8 cellular contexts compared by ENCODE assay signal in genomic region chr2:26244479-26245230, GRCh38. TPM values are rescaled to one million over a fixed set of nuclear protein-coding genes. Genes with fewer than 3 reads are reported as not detected.
A peak's percentile ranks its signal among the peaks of the same experiment; 100 is the strongest.
DNase-seq lines count a peak whose midpoint lies in the region; ATAC-seq and TF ChIP-seq lines count a peak whose summit lies in the region.

Gene HADHA, minus strand, starts transcription at chr2:26244632. Its CDS starts 36 bp downstream, at chr2:26244596.
Gene HADHB, plus strand, starts transcription at chr2:26244939. Its CDS starts 9,316 bp downstream, at chr2:26254255.

- H3K9me3 ChIP-seq in ovary = no peaks in the 10 kb centered on the region
- H3K9me3 ChIP-seq in thyroid gland = no peaks in the 10 kb centered on the region

- peaks cover 61% of the 10 kb centered on the region for H3K4me1 Mint-ChIP-seq in activated naive CD8-positive, alpha-beta T cell (ENCODE audit: low read depth)

- TF ChIP-seq POLR2A in ovary (IDR thresholded peaks at IDR 0.05) (peak; percentile 69), thyroid gland (IDR thresholded peaks at IDR 0.05) (peak; percentile 37 to 87)

- 0 to 1% (median 0%) methylated on average over 46 to 51 of the region's 51 CpGs for WGBS in ovary, 3 donors
- WGBS in thyroid gland, 2 donors = 1% methylated on average over 28 to 33 of the region's 51 CpGs

- no peak for TF ChIP-seq EP300 in ovary (IDR thresholded peaks at IDR 0.05)

- H3K4me1 ChIP-seq in ovary (ENCODE audit: insufficient read depth) (peaks cover 16% of the 10 kb centered on the region), thyroid gland (peaks cover 16 to 41% of the 10 kb centered on the region in 2 donors)

- H3K27ac Mint-ChIP-seq in activated naive CD8-positive, alpha-beta T cell = peak within 1 kb of the TSS; percentile 100

- DNase-seq in GM10266 (ENCODE audit: extremely low spot score) (peak; percentile 81), NCI-H1092 (lab: John Stamatoyannopoulos, UW) (peak; percentile 76), SKM-1 treated with dmso at 0.1 percent for 144 hours (lab: John Stamatoyannopoulos, UW; ENCODE audit: unreplicated experiment) (peak; percentile 95), head of caudate nucleus (peak; percentile 81 to 96 (median 90)), ovary (peak; percentile 89 to 92 (median 90)), thyroid gland (peak; percentile 93)

- no peaks in the 10 kb centered on the region for H3K36me3 Mint-ChIP-seq in activated naive CD8-positive, alpha-beta T cell

- no peaks in the 10 kb centered on the region for H3K9me3 Mint-ChIP-seq in activated naive CD8-positive, alpha-beta T cell (ENCODE audit: low read depth)

- H3K4me3 ChIP-seq in ovary = peak within 1 kb of the TSS; percentile 95
- H3K4me3 ChIP-seq in thyroid gland (replicated peaks in 1 of 3) = peak within 1 kb of the TSS; percentile 81 to 93 (median 82)

- H3K36me3 ChIP-seq in ovary (no peaks in the 10 kb centered on the region), thyroid gland (no peaks in the 10 kb centered on the region)

- no peaks in the 10 kb centered on the region for H3K27me3 Mint-ChIP-seq in activated naive CD8-positive, alpha-beta T cell

- H3K27me3 ChIP-seq in ovary (no peaks in the 10 kb centered on the region), thyroid gland (no peaks in the 10 kb centered on the region)

- H3K27ac ChIP-seq in ovary = peak within 1 kb of the TSS; percentile 72 to 97
- H3K27ac ChIP-seq in thyroid gland = peak within 1 kb of the TSS; percentile 95 to 98 (median 98)

- peak within 1 kb of the TSS; percentile 99 for H3K4me3 Mint-ChIP-seq in activated naive CD8-positive, alpha-beta T cell

- ATAC-seq in HG02571 (IDR thresholded peaks at IDR 0.05; ENCODE audit: unreplicated experiment) = peak; percentile 67

- intact Hi-C loops in head of caudate nucleus (cut with DNase I) = loop anchor here (10.0 kb wide), 2 partner anchors 70 to 100 kb away; partner anchors contain the start of genes ADGRF3, GAREM2 and SELENOI
- intact Hi-C loops in ovary (cut with DNase I) = loop anchor here in 1 of 4 donors (5.0 kb wide), 2 partner anchors 53 to 83 kb away; no protein-coding TSS in a partner anchor
- intact Hi-C loops in thyroid gland (cut with DNase I) = loop anchor here (10.0 kb wide), 1 partner anchor 50 kb away; no protein-coding TSS in a partner anchor

- TF ChIP-seq CTCF in GM10266 (IDR thresholded peaks at IDR 0.05; ENCODE audit: control insufficient read depth, insufficient read depth, low read depth, missing control alignments) (peak; percentile 9), ovary (IDR thresholded peaks at IDR 0.05) (peak in 1 of 3 donors; percentile 27), thyroid gland (IDR thresholded peaks at IDR 0.05) (peak in 1 of 6 experiments; percentile 38)

RNA-seq across cellular contexts. Expression of gene HADHA, which starts in this region (rescaled TPM):
- total RNA-seq in ovary = 100 to 1,000 TPM in 5 of 7 donors, 10 to 100 TPM in 2; 85.2 to 167 (median 129) TPM
- polyA plus RNA-seq in ovary = 100 to 1,000 TPM in 1 of 2 donors, 10 to 100 TPM in 1; 94.1 to 290 TPM
- 100 to 1,000 TPM; 113 to 149 (median 140) TPM for total RNA-seq in thyroid gland

RNA-seq across cellular contexts. Expression of gene HADHB, which starts in this region (rescaled TPM):
- 100 to 1,000 TPM in 5 of 7 donors, 10 to 100 TPM in 2; 81.1 to 124 (median 104) TPM for total RNA-seq in ovary
- 100 to 1,000 TPM in 1 of 2 donors, 10 to 100 TPM in 1; 88.9 to 224 TPM for polyA plus RNA-seq in ovary
- 100 to 1,000 TPM; 127 to 200 (median 184) TPM for total RNA-seq in thyroid gland

Comparison
In these comparisons a context has a peak if more than half of its experiments do, and no peak if none do; other contexts are left out.
1. Peak in every context shown above with its lines: DNase-seq, ATAC-seq, H3K4me3 ChIP-seq and H3K27ac ChIP-seq.